In the genomic region with DNA sequence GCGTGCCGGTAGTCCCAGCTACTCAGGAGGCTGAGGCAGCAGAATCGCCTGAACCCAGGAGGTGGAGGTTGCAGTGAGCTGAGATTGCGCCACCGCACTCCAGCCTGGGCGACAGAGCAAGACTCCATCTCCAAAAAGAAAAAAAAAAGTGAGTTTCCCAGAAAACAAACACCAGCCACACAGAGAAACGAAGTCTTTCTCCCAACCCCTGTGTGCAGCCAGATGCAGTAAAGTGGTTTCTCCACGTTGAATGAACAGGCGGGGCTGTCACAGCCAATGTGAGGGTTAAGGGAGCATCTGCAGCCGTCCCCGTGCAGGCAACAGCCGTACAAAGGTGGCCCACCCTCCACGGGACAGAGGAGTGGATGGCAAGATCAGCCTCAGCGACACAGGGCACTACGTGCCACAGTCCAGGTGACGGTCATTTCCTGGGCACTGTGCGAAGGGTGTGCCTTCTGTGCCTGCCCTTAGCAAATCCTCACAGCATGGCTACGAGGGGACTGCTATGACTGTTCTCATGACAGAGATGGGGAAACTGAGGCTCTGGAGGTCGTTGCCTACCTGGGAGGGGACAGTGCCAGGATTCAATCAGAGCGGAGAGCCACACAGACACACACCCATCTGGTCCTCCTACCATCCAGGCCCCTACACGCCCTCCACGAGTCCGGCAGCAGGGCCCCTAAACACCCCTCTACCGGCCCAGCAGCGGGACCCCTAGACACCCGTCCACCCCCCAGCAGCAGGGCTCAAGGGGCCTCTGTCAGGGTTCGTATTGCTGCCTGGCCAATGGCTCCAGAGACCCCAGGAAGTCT, we compare ENCODE assay signal across 11 cellular contexts. TPM values are rescaled to one million over a fixed set of nuclear protein-coding genes. Genes with fewer than 3 reads are reported as not detected.
A peak's percentile ranks its signal among the peaks of the same experiment; 100 is the strongest.
DNase-seq lines count a peak whose midpoint lies in the region; ATAC-seq, FAIRE-seq and TF ChIP-seq lines count a peak whose summit lies in the region.
"Had no signal": no experiment of that assay in that cellular context is flagged by ENCODE, and none has a peak within 500 bp of the region (broad histone marks: within the 10 kb centered on the region; RNA-seq: fewer than 3 reads in every experiment).

No MANE protein-coding gene starts in this region.

- WGBS in GM12878 (ENCODE audit: insufficient coverage, insufficient replicate concordance, low lambda C conversion rate, missing lambda C conversion rate): 36% methylated on average over 25 of the region's 27 CpGs
- 74 to 77% methylated on average over 27 of the region's 27 CpGs for WGBS in tibial nerve, 2 donors

- H3K4me2 ChIP-seq in GM12878 (ENCODE audit: control insufficient read depth, insufficient read depth): peak overlapping the region; percentile 92

- ATAC-seq in GM12878 (no peak), lower lobe of right lung (no peak), GM19467 (IDR thresholded peaks at IDR 0.05; ENCODE audit: unreplicated experiment) (no peak)

- H3K36me3 ChIP-seq in breast epithelium (no peaks in the 10 kb centered on the region), GM12878 (ENCODE audit: control insufficient read depth in 2 of 2, insufficient read depth in 2 of 2, low read length in 1 of 2) (no peaks in the 10 kb centered on the region; a peak in 2 of 4 replicates), lower lobe of right lung (no peaks in the 10 kb centered on the region), tibial nerve (no peaks in the 10 kb centered on the region)
- H3K36me3 ChIP-seq in effector memory CD4-positive, alpha-beta T cell (ENCODE audit: control insufficient read depth, insufficient read depth, low read length): no peaks in the 10 kb centered on the region
- H3K36me3 ChIP-seq: right atrium auricular region had no signal

- RAD21 ChIA-PET in GM12878 (lab: Charles Lee; ENCODE audit: unreplicated experiment): interaction anchor here (0.9 to 2.7 kb wide), 5 partner anchors 31 to 208 kb away, joined by 3 to 21 read pairs (median 8); no protein-coding TSS in a partner anchor

- TF ChIP-seq CTCF in MCF 10A (IDR thresholded peaks at IDR 0.05; ENCODE audit: unreplicated experiment) (no peak), breast epithelium (IDR thresholded peaks at IDR 0.05) (no peak), GM12878 (IDR thresholded peaks at IDR 0.05 in 2 of 3, conservative IDR thresholded peaks at IDR 0.05 in 1 of 3; ENCODE audit: control insufficient read depth in 2 of 3, extremely low read depth in 1 of 3, insufficient read depth in 1 of 3, low read depth in 3 of 3, low read length in 3 of 3) (no peak), lower lobe of right lung (IDR thresholded peaks at IDR 0.05) (no peak), tibial nerve (IDR thresholded peaks at IDR 0.05) (no peak)

- DNase-seq in MCF 10A (ENCODE audit: unreplicated experiment): no peak
- DNase-seq in breast epithelium (ENCODE audit: low spot score in 2 of 2): no peak
- DNase-seq in GM12878 (ENCODE audit: low read depth, low spot score): no peak
- DNase-seq in lower lobe of right lung: no peak
- DNase-seq in tibial nerve (ENCODE audit: low spot score in 2 of 2): no peak
- no peak for DNase-seq in urothelium cell line (ENCODE audit: low spot score)
- DNase-seq in effector memory CD4-positive, alpha-beta T cell: no peak
- DNase-seq: NCI-H187 had no signal

- peaks cover 14% of the 10 kb centered on the region for H3K4me1 Mint-ChIP-seq in MCF 10A (ENCODE audit: insufficient read depth, unreplicated experiment)

- H3K4me3 Mint-ChIP-seq in MCF 10A (ENCODE audit: unreplicated experiment): peak overlapping the region; percentile 85

- H3K4me1 ChIP-seq in breast epithelium (peaks cover 0 to 8% of the 10 kb centered on the region in 2 donors), GM12878 (ENCODE audit: control insufficient read depth, insufficient read depth, low read length) (peaks cover 15% of the 10 kb centered on the region), lower lobe of right lung (peaks cover 29% of the 10 kb centered on the region), tibial nerve (peaks cover 0 to 35% (median 20%) of the 10 kb centered on the region in 4 donors)
- H3K4me1 ChIP-seq in effector memory CD4-positive, alpha-beta T cell (ENCODE audit: control insufficient read depth, insufficient read depth, low read length, poor library complexity, severe bottlenecking): peaks cover 21% of the 10 kb centered on the region

- no peak overlapping the region for H3K27ac Mint-ChIP-seq in MCF 10A (ENCODE audit: low read depth, unreplicated experiment)

- TF ChIP-seq RAD21 in GM12878 (IDR thresholded peaks at IDR 0.05; ENCODE audit: insufficient read depth, low read depth, low read length): no peak

- H3K27ac ChIP-seq in breast epithelium (peak overlapping the region in 1 of 2 donors; percentile 84), GM12878 (ENCODE audit: control insufficient read depth, insufficient read depth) (peak overlapping the region; percentile 58), lower lobe of right lung (no peak overlapping the region), tibial nerve (peak overlapping the region in 3 of 4 donors; percentile 85 to 88 (median 85))
- H3K27ac ChIP-seq in effector memory CD4-positive, alpha-beta T cell (ENCODE audit: insufficient read depth, low read length, poor library complexity, severe bottlenecking): no peak overlapping the region
- H3K27ac ChIP-seq: SK-N-MC had no signal

- TF ChIP-seq EP300 in GM12878 (IDR thresholded peaks at IDR 0.05; ENCODE audit: borderline replicate concordance in 1 of 2, control insufficient read depth in 1 of 2, low read depth in 2 of 2, low read length in 2 of 2) (no peak), tibial nerve (IDR thresholded peaks at IDR 0.05) (no peak)

- H3K4me3 ChIP-seq in breast epithelium (no peak overlapping the region), GM12878 (peak overlapping the region; percentile 96), lower lobe of right lung (peak overlapping the region; percentile 75), tibial nerve (no peak overlapping the region)
- H3K4me3 ChIP-seq in effector memory CD4-positive, alpha-beta T cell (ENCODE audit: insufficient read depth, low read depth, low read length, poor library complexity, severe bottlenecking): no peak overlapping the region
- H3K4me3 ChIP-seq: SK-N-MC had no signal

- TF ChIP-seq POLR2A in breast epithelium (IDR thresholded peaks at IDR 0.05) (no peak), GM12878 (IDR thresholded peaks at IDR 0.05; ENCODE audit: low read depth, low read length) (no peak), tibial nerve (IDR thresholded peaks at IDR 0.05) (no peak)

- POLR2A ChIA-PET in MCF 10A (lab: Yijun Ruan, JAX): interaction anchor here (1.5 kb wide), 1 partner anchor 196 kb away, joined by 4 read pairs; no protein-coding TSS in a partner anchor
- POLR2A ChIA-PET in GM12878 (lab: Charles Lee): interaction anchor here (0.6 to 1.6 kb wide), 6 partner anchors 9 to 197 kb away, joined by 3 to 9 read pairs (median 4); no protein-coding TSS in a partner anchor

- H3K36me3 Mint-ChIP-seq in MCF 10A (ENCODE audit: insufficient read depth, unreplicated experiment): peaks cover 8% of the 10 kb centered on the region

- FAIRE-seq in GM12878 (lab: Jason Lieb, UNC): peak; percentile 77
- no peak for FAIRE-seq in urothelium cell line (lab: Jason Lieb, UNC)

- intact Hi-C loops in MCF 10A (cut with micrococcal nuclease) (no loop called here), breast epithelium (cut with DNase I; ENCODE audit: low total_unique reads) (loop anchor here (1.0 kb wide), 1 partner anchor 198 kb away; no protein-coding TSS in a partner anchor), GM12878 (cut with micrococcal nuclease; ENCODE audit: unreplicated experiment) (loop anchor here (1.0 to 5.0 kb wide), 2 partner anchors 89 to 402 kb away; no protein-coding TSS in a partner anchor), lower lobe of right lung (cut with DNase I) (loop anchor here (5.0 kb wide), 1 partner anchor 197 kb away; no protein-coding TSS in a partner anchor)

- BruUV-seq in MCF 10A (replicated peaks; lab: Mats Ljungman, UMichigan) (no TSS peak), GM12878 (replicated peaks; lab: Mats Ljungman, UMichigan) (TSS peak; percentile 26)

- no peaks in the 10 kb centered on the region for H3K27me3 Mint-ChIP-seq in MCF 10A (ENCODE audit: insufficient read depth, unreplicated experiment)

- no peak overlapping the region for H2AFZ ChIP-seq in GM12878 (ENCODE audit: control insufficient read depth, low read depth, low read length)

- SMC1A ChIA-PET in GM12878 (lab: Charles Lee; ENCODE audit: uncharacterized antibody, unreplicated experiment): interaction anchor here (0.8 to 2.2 kb wide), 7 partner anchors 21 to 45 kb away, joined by 3 to 18 read pairs (median 4); no protein-coding TSS in a partner anchor

- CTCF ChIA-PET in MCF 10A (lab: Yijun Ruan, JAX): interaction anchor here (0.6 kb wide), 1 partner anchor 9 kb away, joined by 3 read pairs; no protein-coding TSS in a partner anchor
- CTCF ChIA-PET in GM12878 (lab: Yijun Ruan, JAX): interaction anchor here (0.9 to 1.9 kb wide), 4 partner anchors 34 to 207 kb away, joined by 3 to 7 read pairs (median 4); no protein-coding TSS in a partner anchor

- H3K9ac ChIP-seq in GM12878 (ENCODE audit: control insufficient read depth, insufficient read depth, low read length): peak overlapping the region; percentile 80

- H3K9me3 ChIP-seq in breast epithelium (no peaks in the 10 kb centered on the region), GM12878 (replicated peaks; ENCODE audit: control insufficient read depth, insufficient read depth, low read length) (no peaks in the 10 kb centered on the region), lower lobe of right lung (no peaks in the 10 kb centered on the region), tibial nerve (no peaks in the 10 kb centered on the region)
- no peaks in the 10 kb centered on the region for H3K9me3 ChIP-seq in effector memory CD4-positive, alpha-beta T cell (ENCODE audit: control insufficient read depth, low read length)
- H3K9me3 ChIP-seq: right atrium auricular region had no signal

- peaks cover 6% of the 10 kb centered on the region; the same call in 1 of the 2 replicates for H4K20me1 ChIP-seq in GM12878 (ENCODE audit: control insufficient read depth, insufficient read depth)

- H3K27me3 ChIP-seq in breast epithelium (no peaks in the 10 kb centered on the region), GM12878 (replicated peaks in 1 of 2; ENCODE audit: control insufficient read depth in 2 of 2, insufficient read depth in 2 of 2, low read length in 1 of 2) (no peaks in the 10 kb centered on the region), lower lobe of right lung (ENCODE audit: low read depth) (no peaks in the 10 kb centered on the region), tibial nerve (no peaks in the 10 kb centered on the region)
- H3K27me3 ChIP-seq in effector memory CD4-positive, alpha-beta T cell (replicated peaks; ENCODE audit: control insufficient read depth, insufficient read depth, low read length, poor library complexity, severe bottlenecking): peaks cover 14% of the 10 kb centered on the region
- H3K27me3 ChIP-seq: right atrium auricular region had no signal

- no peaks in the 10 kb centered on the region for H3K9me3 Mint-ChIP-seq in MCF 10A (ENCODE audit: unreplicated experiment)

- in situ Hi-C loops in GM12878 (cut with MboI): loop anchor here (5.0 kb wide), 1 partner anchor 202 kb away; no protein-coding TSS in a partner anchor

- peaks cover 78% of the 10 kb centered on the region for H3K79me2 ChIP-seq in GM12878 (ENCODE audit: control insufficient read depth, insufficient read depth, low read length)

RNA-seq across cellular contexts. Expression of a gene that starts 2.4 kb away (rescaled TPM):
- total RNA-seq in MCF 10A (2022) (29.9 and 31.0 TPM in 2 replicates), breast epithelium (1 to 10 TPM; 5.3 to 9.5 (median 8.8) TPM), GM12878 (2014; rRNA removed) (15.4 and 17.3 TPM in 2 replicates), GM12878 (2014; rRNA removed; fragmentation: Illumina TruSeq; extraction: Trizol) (17.8 and 18.1 TPM in 2 replicates), GM12878 (2021) (36.0 and 43.9 TPM in 2 replicates), lower lobe of right lung (26.9 TPM), tibial nerve (10 to 100 TPM; 10.3 to 20.1 (median 13.1) TPM)
- 39.5 and 41.0 TPM in 2 replicates for total RNA-seq in GM12878 (2013; cell fraction: nucleolus; rRNA removed)
- 11.0 TPM for polyA plus RNA-seq in GM12878 (2011; ENCODE audit: low read depth)
- polyA plus RNA-seq in GM12878 (2011; rRNA removed) (9.7 and 13.3 TPM in 2 replicates), GM12878 (2014; fragmentation: Illumina TruSeq; extraction: Trizol) (16.1 and 23.6 TPM in 2 replicates), GM12878 (2014; fragmentation: Nextera tagmentation; extraction: Ambion mirVana) (under 1 TPM; 0.13 to 0.53 TPM), GM12878 (2014; rRNA removed) (26.7 and 30.9 TPM in 2 replicates), GM12878 (2016; fragmentation: Nextera tagmentation; extraction: Ambion mirVana) (10 to 100 TPM; 13.5 to 16.6 TPM)
- polyA plus RNA-seq in GM12878 (2011; cell fraction: cytosol; rRNA removed): 16.2 and 18.8 TPM in 2 replicates
- 37.5 and 42.0 TPM in 2 replicates for polyA plus RNA-seq in GM12878 (2011; cell fraction: nucleus; rRNA removed)
- polyA plus RNA-seq in GM12878 (2012): 24.7 and 27.4 TPM in 2 replicates
- polyA minus RNA-seq in GM12878 (2011; rRNA and poly(A)+ RNA removed): 21.4 and 32.6 TPM in 2 replicates
- polyA minus RNA-seq in GM12878 (2011; cell fraction: cytosol; rRNA and poly(A)+ RNA removed): 12.7 and 13.9 TPM in 2 replicates
- polyA minus RNA-seq in GM12878 (2011; cell fraction: nucleus; rRNA and poly(A)+ RNA removed): 11.4 and 17.0 TPM in 2 replicates

RNA-seq across cellular contexts. Expression of a gene that starts 35.5 kb away (rescaled TPM):
- 13.3 and 15.2 TPM in 2 replicates for total RNA-seq in MCF 10A (2022)
- total RNA-seq in breast epithelium: 10 to 100 TPM; 11.1 to 14.4 (median 11.4) TPM
- 7.5 and 7.6 TPM in 2 replicates for total RNA-seq in GM12878 (2013; cell fraction: nucleolus; rRNA removed)
- 11.5 and 12.4 TPM in 2 replicates for total RNA-seq in GM12878 (2014; rRNA removed)
- total RNA-seq in GM12878 (2014; rRNA removed; fragmentation: Illumina TruSeq; extraction: Trizol): 5.4 and 6.3 TPM in 2 replicates
- total RNA-seq in GM12878 (2021): 12.8 and 13.6 TPM in 2 replicates
- polyA plus RNA-seq in GM12878 (2011; ENCODE audit: low read depth): 4.9 TPM
- 5.6 and 7.0 TPM in 2 replicates for polyA plus RNA-seq in GM12878 (2011; rRNA removed)
- 6.1 and 6.4 TPM in 2 replicates for polyA plus RNA-seq in GM12878 (2011; cell fraction: cytosol; rRNA removed)
- polyA plus RNA-seq in GM12878 (2011; cell fraction: nucleus; rRNA removed): 5.9 and 7.8 TPM in 2 replicates
- polyA plus RNA-seq in GM12878 (2012): 8.5 and 9.0 TPM in 2 replicates
- polyA plus RNA-seq in GM12878 (2014; fragmentation: Illumina TruSeq; extraction: Trizol): 7.6 and 10.0 TPM in 2 replicates
- 1 to 10 TPM; 2.1 to 2.6 TPM for polyA plus RNA-seq in GM12878 (2014; fragmentation: Nextera tagmentation; extraction: Ambion mirVana)
- 12.7 and 12.9 TPM in 2 replicates for polyA plus RNA-seq in GM12878 (2014; rRNA removed)
- polyA plus RNA-seq in GM12878 (2016; fragmentation: Nextera tagmentation; extraction: Ambion mirVana): 10 to 100 TPM; 13.6 to 13.7 TPM
- 2.2 and 6.0 TPM in 2 replicates for polyA minus RNA-seq in GM12878 (2011; rRNA and poly(A)+ RNA removed)
- polyA minus RNA-seq in GM12878 (2011; cell fraction: cytosol; rRNA and poly(A)+ RNA removed): 2.3 and 3.2 TPM in 2 replicates
- 5.2 and 6.1 TPM in 2 replicates for polyA minus RNA-seq in GM12878 (2011; cell fraction: nucleus; rRNA and poly(A)+ RNA removed)
- 15.6 TPM for total RNA-seq in lower lobe of right lung
- 10 to 100 TPM in 3 of 4 donors, 1 to 10 TPM in 1; 9.2 to 28.2 (median 13.7) TPM for total RNA-seq in tibial nerve

Comparison
In these comparisons a context has a peak if more than half of its experiments do, and no peak if none do; other contexts are left out.
1. H3K27ac ChIP-seq: peak in GM12878 (single experiment) and tibial nerve (3 of 4); none in lower lobe of right lung (single experiment) and effector memory CD4-positive, alpha-beta T cell (single experiment).
2. H3K4me3 ChIP-seq: peak in GM12878 (single experiment) and lower lobe of right lung (single experiment); none in breast epithelium (0 of 3), tibial nerve (0 of 4) and effector memory CD4-positive, alpha-beta T cell (single experiment).